8 cellular contexts compared by ENCODE assay signal in the genomic region with DNA sequence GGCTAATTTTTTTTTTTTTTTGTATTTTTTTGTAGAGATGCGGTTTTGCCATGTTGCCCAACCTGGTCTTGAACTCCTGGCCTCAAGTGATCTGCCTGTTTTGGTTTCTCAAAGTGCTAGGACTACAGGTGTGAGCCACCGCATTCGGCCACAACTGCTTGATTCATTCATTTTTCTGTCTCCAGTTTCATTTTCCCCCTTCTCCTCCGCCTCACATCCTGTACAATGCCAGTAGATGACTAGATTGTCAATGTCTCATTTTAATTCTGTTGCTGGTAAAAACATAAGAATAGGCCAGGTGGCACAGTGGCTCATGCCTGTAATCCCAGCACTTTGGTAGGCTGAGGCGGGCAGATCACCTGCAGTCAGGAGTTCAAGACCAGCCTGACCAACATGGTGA. TPM values are rescaled to one million over a fixed set of nuclear protein-coding genes. Genes with fewer than 3 reads are reported as not detected.
DNase-seq lines count a peak whose midpoint lies in the region; ATAC-seq and FAIRE-seq lines count a peak whose summit lies in the region.

No MANE protein-coding gene starts in this region.

- no peak overlapping the region for H3K4me3 ChIP-seq in small intestine (ENCODE audit: low read depth in 1 of 2, low read length in 2 of 2)

- no peaks in the 10 kb centered on the region for H3K27me3 ChIP-seq in small intestine (ENCODE audit: control insufficient read depth in 2 of 2, insufficient read depth in 2 of 2, low read length in 2 of 2)

- ATAC-seq in GM18868 (IDR thresholded peaks at IDR 0.05; ENCODE audit: unreplicated experiment) (peak; percentile 56), HG03097 (IDR thresholded peaks at IDR 0.05; ENCODE audit: low FRiP score, unreplicated experiment) (peak; percentile 49)

- H3K36me3 ChIP-seq in small intestine (ENCODE audit: control insufficient read depth in 2 of 2, insufficient read depth in 2 of 2, low read length in 2 of 2) = no peaks in the 10 kb centered on the region

- FAIRE-seq in small intestine (lab: Jason Lieb, UNC) = no peak

- peaks cover 0 to 6% of the 10 kb centered on the region in 2 donors for H3K4me1 ChIP-seq in small intestine (ENCODE audit: control insufficient read depth in 2 of 2, insufficient read depth in 1 of 2, low read depth in 1 of 2, low read length in 1 of 2)

- WGBS in small intestine, 3 donors = 73 to 82% (median 74%) methylated on average over 5 of the region's 5 CpGs

- DNase-seq in activated CD4-positive, alpha-beta T cell treated with anti-CD3 and anti-CD28 coated beads, Interleukin-2, amount 50 U/mL, for 48 hours = peak; percentile 73 to 80
- DNase-seq in small intestine (peak; percentile 36), NCI-H2107 treated with DMSO at 0.1 percent for 48 hours (lab: John Stamatoyannopoulos, UW; ENCODE audit: unreplicated experiment) (no peak), superior temporal gyrus (ENCODE audit: extremely low spot score) (no peak), NCI-H82 (lab: John Stamatoyannopoulos, UW) (no peak), COLO668 (lab: John Stamatoyannopoulos, UW; ENCODE audit: unreplicated experiment) (no peak)

- H3K9me3 ChIP-seq in small intestine (ENCODE audit: control insufficient read depth, low read depth) = no peaks in the 10 kb centered on the region

- peak overlapping the region in 1 of 2 donors; percentile 32 for H3K27ac ChIP-seq in small intestine (ENCODE audit: low read depth in 1 of 2, low read length in 1 of 2)

RNA-seq across cellular contexts. Expression of gene ZNF592, which starts 12.0 kb away (rescaled TPM):
- 10 to 100 TPM in 1 of 3 donors, 1 to 10 TPM in 2; 7.6 to 16.3 (median 8.5) TPM for polyA plus RNA-seq in small intestine

RNA-seq across cellular contexts. Expression of gene SEC11A, which starts 20.4 kb away (rescaled TPM):
- polyA plus RNA-seq in small intestine = 100 to 1,000 TPM; 110 to 149 (median 147) TPM

Comparison
In these comparisons a context has a peak if more than half of its experiments do, and no peak if none do; other contexts are left out.
1. DNase-seq: peak in activated CD4-positive, alpha-beta T cell treated with anti-CD3 and anti-CD28 coated beads, Interleukin-2, amount 50 U/mL, for 48 hours (2 of 2) and small intestine (single experiment); none in NCI-H2107 treated with DMSO at 0.1 percent for 48 hours (single experiment), superior temporal gyrus (single experiment), NCI-H82 (single experiment) and COLO668 (single experiment).